In genomic region chr17:74585711-74586110, GRCh38 we compare ENCODE assay signal across 37 cellular contexts. TPM values are rescaled to one million over a fixed set of nuclear protein-coding genes. Genes with fewer than 3 reads are reported as not detected.
"Had no signal": no experiment of that assay in that cellular context is flagged by ENCODE, and none has a peak within 500 bp of the region (broad histone marks: within the 10 kb centered on the region; RNA-seq: fewer than 3 reads in every experiment).

No MANE protein-coding gene starts in this region.

- ATAC-seq: activated CD4-positive, CD25-positive, alpha-beta regulatory T cell treated with anti-CD3 and anti-CD28 coated beads, Interleukin-2, amount 50 U/mL, for 24 hours; activated CD8-positive, alpha-beta T cell treated with anti-CD3 and anti-CD28 coated beads for 36 hours; activated naive CD8-positive, alpha-beta T cell treated with anti-CD3 and anti-CD28 coated beads, Interleukin-2, amount 50 U/mL, for 24 hours; activated T-cell treated with anti-CD3 and anti-CD28 coated beads, Interleukin-2, amount 50 U/mL, for 4 hours; activated T-helper 17 cell treated with anti-CD3 and anti-CD28 coated beads, Interleukin-2, amount 50 U/mL, for 72 hours; body of pancreas; gastroesophageal sphincter; T-helper 17 cell had no signal

- H3K4me1 ChIP-seq: adrenal gland, body of pancreas, colonic mucosa, gastroesophageal sphincter had no signal

- H3K27ac ChIP-seq: adrenal gland, body of pancreas, colonic mucosa, epithelial cell of prostate, esophagus squamous epithelium, gastroesophageal sphincter, WERI-Rb-1 had no signal

- H3K9me3 Mint-ChIP-seq: activated CD8-positive, alpha-beta T cell treated with anti-CD3 and anti-CD28 coated beads for 36 hours; activated naive CD4-positive, alpha-beta T cell treated with anti-CD3 and anti-CD28 coated beads, Interleukin-2, amount 50 U/mL, for 24 hours; activated naive CD8-positive, alpha-beta T cell treated with anti-CD3 and anti-CD28 coated beads, Interleukin-2, amount 50 U/mL, for 24 hours; activated T-cell treated with anti-CD3 and anti-CD28 coated beads, Interleukin-2, amount 50 U/mL, for 4 hours; activated T-helper 17 cell treated with anti-CD3 and anti-CD28 coated beads, Interleukin-2, amount 50 U/mL, for 72 hours; T-helper 2 cell treated with Interferon-gamma antibody and Interleukin-4, amounts not matched to agents 5 μg/mL and 100 μg/mL, for 36 hours had no signal

- H3K27me3 Mint-ChIP-seq: activated naive CD4-positive, alpha-beta T cell treated with anti-CD3 and anti-CD28 coated beads, Interleukin-2, amount 50 U/mL, for 24 hours had no signal

- DNase-seq: activated B cell treated with CpG ODN at 0.5 μM for 24 hours; activated CD4-positive, alpha-beta T cell treated with anti-CD3 and anti-CD28 coated beads for 48 hours; activated CD4-positive, alpha-beta T cell treated with anti-CD3 and anti-CD28 coated beads, Interleukin-2, amount 50 U/mL, for 1 hour; activated CD4-positive, alpha-beta T cell treated with anti-CD3 and anti-CD28 coated beads, Interleukin-2, amount 50 U/mL, for 48 hours; activated CD8-positive, alpha-beta memory T cell treated with anti-CD3 and anti-CD28 coated beads for 24 hours; activated CD8-positive, alpha-beta T cell treated with anti-CD3 and anti-CD28 coated beads for 36 hours; activated effector memory CD4-positive, alpha-beta T cell treated with Interleukin-2 at 50 U/mL for 16 hours; activated gamma-delta T cell treated with Interleukin-2 at 50 U/mL for 16 hours; activated naive CD4-positive, alpha-beta T cell treated with Interleukin-2 at 50 U/mL for 16 hours; activated naive CD8-positive, alpha-beta T cell treated with anti-CD3 and anti-CD28 coated beads for 36 hours; activated naive CD8-positive, alpha-beta T cell treated with anti-CD3 and anti-CD28 coated beads, Interleukin-2, amount 50 U/mL, for 24 hours; activated T-cell treated with anti-CD3 and anti-CD28 coated beads, Interleukin-2, amount 50 U/mL, for 4 hours; adrenal gland; amygdala; aorta; body of pancreas; caudate nucleus; colonic mucosa; effector CD8-positive, alpha-beta T cell; esophagus squamous epithelium; foreskin melanocyte; T-helper 1 cell; T-helper 17 cell; T1000; WERI-Rb-1 had no signal

- H3K4me3 Mint-ChIP-seq: activated B cell treated with CpG ODN at 0.5 μM for 24 hours; activated CD8-positive, alpha-beta T cell treated with anti-CD3 and anti-CD28 coated beads for 36 hours; activated naive CD4-positive, alpha-beta T cell treated with anti-CD3 and anti-CD28 coated beads, Interleukin-2, amount 50 U/mL, for 24 hours; activated naive CD8-positive, alpha-beta T cell treated with anti-CD3 and anti-CD28 coated beads for 36 hours; activated naive CD8-positive, alpha-beta T cell treated with anti-CD3 and anti-CD28 coated beads, Interleukin-2, amount 50 U/mL, for 24 hours; activated T-cell treated with anti-CD3 and anti-CD28 coated beads, Interleukin-2, amount 50 U/mL, for 4 hours; activated T-helper 17 cell treated with anti-CD3 and anti-CD28 coated beads, Interleukin-2, amount 50 U/mL, for 72 hours; T-helper 17 cell; T-helper 2 cell treated with Interferon-gamma antibody and Interleukin-4, amounts not matched to agents 5 μg/mL and 100 μg/mL, for 36 hours had no signal

- H3K36me3 Mint-ChIP-seq: activated naive CD4-positive, alpha-beta T cell treated with anti-CD3 and anti-CD28 coated beads, Interleukin-2, amount 50 U/mL, for 24 hours; activated naive CD8-positive, alpha-beta T cell treated with anti-CD3 and anti-CD28 coated beads for 36 hours had no signal

- H3K9me3 ChIP-seq: adrenal gland, body of pancreas, colonic mucosa had no signal

- H3K4me1 Mint-ChIP-seq: activated B cell treated with CpG ODN at 0.5 μM for 24 hours; activated naive CD4-positive, alpha-beta T cell treated with anti-CD3 and anti-CD28 coated beads, Interleukin-2, amount 50 U/mL, for 24 hours; activated naive CD8-positive, alpha-beta T cell treated with anti-CD3 and anti-CD28 coated beads for 36 hours; activated naive CD8-positive, alpha-beta T cell treated with anti-CD3 and anti-CD28 coated beads, Interleukin-2, amount 50 U/mL, for 24 hours; activated T-helper 17 cell treated with anti-CD3 and anti-CD28 coated beads, Interleukin-2, amount 50 U/mL, for 72 hours; T-helper 17 cell had no signal

- H3K4me3 ChIP-seq: adrenal gland, body of pancreas, colonic mucosa, esophagus squamous epithelium, gastroesophageal sphincter had no signal

- H3K36me3 ChIP-seq: adrenal gland, colonic mucosa, esophagus squamous epithelium, gastroesophageal sphincter, WERI-Rb-1 had no signal

- H3K27me3 ChIP-seq: adrenal gland, body of pancreas, colonic mucosa had no signal

- H3K27ac Mint-ChIP-seq: activated B cell treated with CpG ODN at 0.5 μM for 24 hours; activated CD8-positive, alpha-beta T cell treated with anti-CD3 and anti-CD28 coated beads for 36 hours; activated naive CD4-positive, alpha-beta T cell treated with anti-CD3 and anti-CD28 coated beads, Interleukin-2, amount 50 U/mL, for 24 hours; activated naive CD8-positive, alpha-beta T cell treated with anti-CD3 and anti-CD28 coated beads for 36 hours; activated naive CD8-positive, alpha-beta T cell treated with anti-CD3 and anti-CD28 coated beads, Interleukin-2, amount 50 U/mL, for 24 hours; activated T-helper 17 cell treated with anti-CD3 and anti-CD28 coated beads, Interleukin-2, amount 50 U/mL, for 72 hours; T-helper 17 cell; T-helper 2 cell treated with Interferon-gamma antibody and Interleukin-4, amounts not matched to agents 5 μg/mL and 100 μg/mL, for 36 hours had no signal

RNA-seq across cellular contexts. Expression of gene CD300LD, which starts 6.4 kb away (rescaled TPM):
- total RNA-seq: activated B cell treated with CpG ODN at 0.5 μM for 24 hours; activated CD8-positive, alpha-beta T cell treated with anti-CD3 and anti-CD28 coated beads for 36 hours; activated naive CD8-positive, alpha-beta T cell treated with anti-CD3 and anti-CD28 coated beads for 36 hours; activated T-cell treated with anti-CD3 and anti-CD28 coated beads, Interleukin-2, amount 50 U/mL, for 4 hours; activated T-helper 17 cell treated with anti-CD3 and anti-CD28 coated beads, Interleukin-2, amount 50 U/mL, for 72 hours; adrenal gland; aorta; body of pancreas; colonic mucosa; dermis microvascular lymphatic vessel endothelial cell; endothelial cell of umbilical vein; esophagus squamous epithelium; fibroblast of lung; fibroblast of villous mesenchyme; gastroesophageal sphincter; glomerular endothelial cell; T-helper 17 cell had no signal
- polyA plus RNA-seq: adrenal gland, endothelial cell of umbilical vein, esophagus, fibroblast of lung had no signal

RNA-seq across cellular contexts. Expression of gene CD300H, which starts 18.4 kb away (rescaled TPM):
- total RNA-seq: activated B cell treated with CpG ODN at 0.5 μM for 24 hours; activated CD8-positive, alpha-beta T cell treated with anti-CD3 and anti-CD28 coated beads for 36 hours; activated naive CD8-positive, alpha-beta T cell treated with anti-CD3 and anti-CD28 coated beads for 36 hours; activated T-cell treated with anti-CD3 and anti-CD28 coated beads, Interleukin-2, amount 50 U/mL, for 4 hours; activated T-helper 17 cell treated with anti-CD3 and anti-CD28 coated beads, Interleukin-2, amount 50 U/mL, for 72 hours; adrenal gland; aorta; body of pancreas; dermis microvascular lymphatic vessel endothelial cell; endothelial cell of umbilical vein; esophagus squamous epithelium; fibroblast of lung; fibroblast of villous mesenchyme; gastroesophageal sphincter; glomerular endothelial cell; T-helper 17 cell had no signal
- polyA plus RNA-seq: adrenal gland, aorta, endothelial cell of umbilical vein, esophagus, fibroblast of lung had no signal

RNA-seq across cellular contexts. Expression of gene CD300E, which starts 37.8 kb away (rescaled TPM):
- total RNA-seq: activated CD8-positive, alpha-beta T cell treated with anti-CD3 and anti-CD28 coated beads for 36 hours; activated naive CD8-positive, alpha-beta T cell treated with anti-CD3 and anti-CD28 coated beads for 36 hours; activated T-cell treated with anti-CD3 and anti-CD28 coated beads, Interleukin-2, amount 50 U/mL, for 4 hours; activated T-helper 17 cell treated with anti-CD3 and anti-CD28 coated beads, Interleukin-2, amount 50 U/mL, for 72 hours; body of pancreas; dermis microvascular lymphatic vessel endothelial cell; endothelial cell of umbilical vein; fibroblast of lung; fibroblast of villous mesenchyme; glomerular endothelial cell had no signal
- polyA plus RNA-seq: endothelial cell of umbilical vein, fibroblast of lung had no signal

RNA-seq across cellular contexts. Expression of gene CD300C, which starts 39.8 kb away (rescaled TPM):
- total RNA-seq: activated CD8-positive, alpha-beta T cell treated with anti-CD3 and anti-CD28 coated beads for 36 hours; activated naive CD8-positive, alpha-beta T cell treated with anti-CD3 and anti-CD28 coated beads for 36 hours; activated T-cell treated with anti-CD3 and anti-CD28 coated beads, Interleukin-2, amount 50 U/mL, for 4 hours; dermis microvascular lymphatic vessel endothelial cell; endothelial cell of umbilical vein; fibroblast of lung; fibroblast of villous mesenchyme; glomerular endothelial cell had no signal
- polyA plus RNA-seq: endothelial cell of umbilical vein, fibroblast of lung had no signal

RNA-seq across cellular contexts. Expression of gene CD300LB, which starts 54.4 kb away (rescaled TPM):
- total RNA-seq: activated B cell treated with CpG ODN at 0.5 μM for 24 hours; activated CD8-positive, alpha-beta T cell treated with anti-CD3 and anti-CD28 coated beads for 36 hours; activated naive CD8-positive, alpha-beta T cell treated with anti-CD3 and anti-CD28 coated beads for 36 hours; activated T-cell treated with anti-CD3 and anti-CD28 coated beads, Interleukin-2, amount 50 U/mL, for 4 hours; activated T-helper 17 cell treated with anti-CD3 and anti-CD28 coated beads, Interleukin-2, amount 50 U/mL, for 72 hours; body of pancreas; dermis microvascular lymphatic vessel endothelial cell; endothelial cell of umbilical vein; fibroblast of lung; fibroblast of villous mesenchyme; glomerular endothelial cell had no signal
- polyA plus RNA-seq: endothelial cell of umbilical vein, fibroblast of lung had no signal
